Comparison of ENCODE assay signal across 14 cellular contexts in the genomic region with DNA sequence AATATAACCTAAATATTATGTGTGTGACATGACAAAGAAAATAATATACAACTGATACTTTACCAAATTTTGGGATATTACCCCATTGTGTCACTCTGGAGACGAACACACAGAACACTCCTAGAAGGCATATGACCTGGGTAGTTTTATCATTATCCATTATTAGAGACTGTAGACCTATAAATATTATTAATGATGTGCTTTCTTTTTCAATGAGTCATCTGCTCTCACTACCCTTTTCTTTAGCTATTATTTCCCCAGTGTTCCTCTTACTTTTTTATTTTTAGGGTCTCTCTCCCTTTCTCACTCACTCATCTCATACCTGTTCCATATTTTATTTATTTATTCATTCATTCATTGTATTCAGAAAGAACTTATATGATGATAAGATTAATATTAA.
DNase-seq lines count a peak whose midpoint lies in the region; ATAC-seq and TF ChIP-seq lines count a peak whose summit lies in the region.
"Had no signal": no experiment of that assay in that cellular context is flagged by ENCODE, and none has a peak within 500 bp of the region (broad histone marks: within the 10 kb centered on the region; RNA-seq: fewer than 3 reads in every experiment).

No MANE protein-coding gene starts in this region.

- H3K4me1 Mint-ChIP-seq in activated T-cell treated with anti-CD3 and anti-CD28 coated beads, Interleukin-2, amount 50 U/mL, for 72 hours (ENCODE audit: low read depth) = peaks cover 64% of the 10 kb centered on the region
- H3K4me1 Mint-ChIP-seq in activated B cell treated with CpG ODN at 0.5 μM for 24 hours = peaks cover 47% of the 10 kb centered on the region
- H3K4me1 Mint-ChIP-seq in stimulated activated naive B cell treated with anti-CD40 and anti-IgM and Interleukin-4, amounts not matched to agents 10 μg/mL and 1 μg/mL and 100 μg/mL, for 72 hours = peaks cover 11 to 41% of the 10 kb centered on the region in 2 donors

- DNase-seq in activated T-cell treated with anti-CD3 and anti-CD28 coated beads, Interleukin-2, amount 50 U/mL, for 72 hours = no peak
- no peak for DNase-seq in activated T-cell treated with anti-CD3 and anti-CD28 coated beads, Interleukin-2, amount 50 U/mL, for 1 hour
- no peak for DNase-seq in activated B cell treated with CpG ODN at 0.5 μM for 24 hours
- DNase-seq in stimulated activated naive B cell treated with anti-CD40 and anti-IgM and Interleukin-4, amounts not matched to agents 10 μg/mL and 1 μg/mL and 100 μg/mL, for 72 hours = no peak
- no peak for DNase-seq in GM13976 (ENCODE audit: low spot score)
- no peak for DNase-seq in GM19240 (ENCODE audit: insufficient read length, low spot score)
- DNase-seq: body of pancreas; hypothalamus; MG63; NCI-H2107; NK-92 treated with Interleukin-12 subunit alpha and Interleukin-12 subunit beta, amount 100 ng/mL, for 24 hours; tibial artery had no signal

- POLR2A ChIA-PET in activated B cell treated with CpG ODN at 0.5 μM for 24 hours (lab: Charles Lee) = interaction anchor here (0.6 to 13.1 kb wide), 6 partner anchors 10 to 333 kb away, joined by 3 to 289 read pairs (median 6); partner anchors contain the start of genes ITGA4 and UBE2E3

- ATAC-seq in activated T-cell treated with anti-CD3 and anti-CD28 coated beads, Interleukin-2, amount 50 U/mL, for 72 hours (replicated peaks in 1 of 2) = no peak
- ATAC-seq in HG02610 (IDR thresholded peaks at IDR 0.05; ENCODE audit: unreplicated experiment) = peak; percentile 25
- ATAC-seq in activated B cell treated with CpG ODN at 0.5 μM for 24 hours (ENCODE audit: low read depth) = no peak
- ATAC-seq in stimulated activated naive B cell treated with anti-CD40 and anti-IgM and Interleukin-4, amounts not matched to agents 10 μg/mL and 1 μg/mL and 100 μg/mL, for 72 hours (replicated peaks) = no peak
- no peak for ATAC-seq in HG03135 (IDR thresholded peaks at IDR 0.05; ENCODE audit: unreplicated experiment)
- ATAC-seq: body of pancreas had no signal

- TF ChIP-seq CTCF in activated B cell treated with CpG ODN at 0.5 μM for 24 hours (IDR thresholded peaks at IDR 0.05) = no peak
- no peak for TF ChIP-seq CTCF in GM13976 (IDR thresholded peaks at IDR 0.05; ENCODE audit: borderline replicate concordance, control extremely low read depth, extremely low read depth, insufficient read depth, missing control alignments)

- intact Hi-C loops in activated B cell treated with CpG ODN at 0.5 μM for 24 hours (cut with micrococcal nuclease) = loop anchor here (2.0 kb wide), 2 partner anchors 35 to 97 kb away; no protein-coding TSS in a partner anchor

- peak overlapping the region; percentile 99 for H3K27ac Mint-ChIP-seq in activated T-cell treated with anti-CD3 and anti-CD28 coated beads, Interleukin-2, amount 50 U/mL, for 72 hours
- H3K27ac Mint-ChIP-seq in activated B cell treated with CpG ODN at 0.5 μM for 24 hours = peak overlapping the region; percentile 90
- peak overlapping the region; percentile 15 for H3K27ac Mint-ChIP-seq in stimulated activated naive B cell treated with anti-CD40 and anti-IgM and Interleukin-4, amounts not matched to agents 10 μg/mL and 1 μg/mL and 100 μg/mL, for 72 hours

- H3K27me3 Mint-ChIP-seq in activated T-cell treated with anti-CD3 and anti-CD28 coated beads, Interleukin-2, amount 50 U/mL, for 72 hours (ENCODE audit: low read depth) = no peaks in the 10 kb centered on the region
- H3K27me3 Mint-ChIP-seq in activated B cell treated with CpG ODN at 0.5 μM for 24 hours = no peaks in the 10 kb centered on the region
- H3K27me3 Mint-ChIP-seq in stimulated activated naive B cell treated with anti-CD40 and anti-IgM and Interleukin-4, amounts not matched to agents 10 μg/mL and 1 μg/mL and 100 μg/mL, for 72 hours = no peaks in the 10 kb centered on the region

- CTCF ChIA-PET in activated B cell treated with CpG ODN at 0.5 μM for 24 hours (lab: Charles Lee) = interaction anchor here (3.3 kb wide), 1 partner anchor 10 kb away, joined by 19 read pairs; no protein-coding TSS in a partner anchor

- no peaks in the 10 kb centered on the region for H3K9me3 Mint-ChIP-seq in activated T-cell treated with anti-CD3 and anti-CD28 coated beads, Interleukin-2, amount 50 U/mL, for 72 hours
- no peaks in the 10 kb centered on the region for H3K9me3 Mint-ChIP-seq in activated B cell treated with CpG ODN at 0.5 μM for 24 hours
- H3K9me3 Mint-ChIP-seq in stimulated activated naive B cell treated with anti-CD40 and anti-IgM and Interleukin-4, amounts not matched to agents 10 μg/mL and 1 μg/mL and 100 μg/mL, for 72 hours = peaks cover 0 to 4% of the 10 kb centered on the region in 2 donors

- H3K36me3 Mint-ChIP-seq in activated T-cell treated with anti-CD3 and anti-CD28 coated beads, Interleukin-2, amount 50 U/mL, for 72 hours (ENCODE audit: insufficient read depth in 2 of 2) = no peaks in the 10 kb centered on the region
- no peaks in the 10 kb centered on the region for H3K36me3 Mint-ChIP-seq in activated B cell treated with CpG ODN at 0.5 μM for 24 hours (ENCODE audit: low read depth)
- H3K36me3 Mint-ChIP-seq in stimulated activated naive B cell treated with anti-CD40 and anti-IgM and Interleukin-4, amounts not matched to agents 10 μg/mL and 1 μg/mL and 100 μg/mL, for 72 hours = no peaks in the 10 kb centered on the region

- in situ Hi-C loops in GM13976 (cut with MboI; ENCODE audit: low sequenced_read_pairs, unreplicated experiment) = no loop called here

- peak overlapping the region; percentile 75 to 95 for H3K4me3 Mint-ChIP-seq in activated T-cell treated with anti-CD3 and anti-CD28 coated beads, Interleukin-2, amount 50 U/mL, for 72 hours
- no peak overlapping the region for H3K4me3 Mint-ChIP-seq in activated B cell treated with CpG ODN at 0.5 μM for 24 hours
- H3K4me3 Mint-ChIP-seq in stimulated activated naive B cell treated with anti-CD40 and anti-IgM and Interleukin-4, amounts not matched to agents 10 μg/mL and 1 μg/mL and 100 μg/mL, for 72 hours = no peak overlapping the region

Comparison
In these comparisons a context has a peak if more than half of its experiments do, and no peak if none do; other contexts are left out.
1. H3K27ac Mint-ChIP-seq: peak in every context shown above with its lines; median percentile 99 in activated T-cell treated with anti-CD3 and anti-CD28 coated beads, Interleukin-2, amount 50 U/mL, for 72 hours; 90 in activated B cell treated with CpG ODN at 0.5 μM for 24 hours; 15 in stimulated activated naive B cell treated with anti-CD40 and anti-IgM and Interleukin-4, amounts not matched to agents 10 μg/mL and 1 μg/mL and 100 μg/mL, for 72 hours.
2. H3K4me3 Mint-ChIP-seq: peak in activated T-cell treated with anti-CD3 and anti-CD28 coated beads, Interleukin-2, amount 50 U/mL, for 72 hours (2 of 2); none in activated B cell treated with CpG ODN at 0.5 μM for 24 hours (single experiment) and stimulated activated naive B cell treated with anti-CD40 and anti-IgM and Interleukin-4, amounts not matched to agents 10 μg/mL and 1 μg/mL and 100 μg/mL, for 72 hours (0 of 2).